In genomic region chr14:38012056-38012455, GRCh38 we compare ENCODE assay signal across 13 cellular contexts.
A peak's percentile ranks its signal among the peaks of the same experiment; 100 is the strongest.
DNase-seq lines count a peak whose midpoint lies in the region; ATAC-seq and TF ChIP-seq lines count a peak whose summit lies in the region.
"Had no signal": no experiment of that assay in that cellular context is flagged by ENCODE, and none has a peak within 500 bp of the region (broad histone marks: within the 10 kb centered on the region; RNA-seq: fewer than 3 reads in every experiment).

No MANE protein-coding gene starts in this region.

- no peak overlapping the region for H3K4me3 Mint-ChIP-seq in endodermal cell
- H3K4me3 Mint-ChIP-seq in stimulated activated naive B cell treated with anti-CD40 and anti-IgM and Interleukin-4, amounts not matched to agents 10 μg/mL and 1 μg/mL and 100 μg/mL, for 72 hours = no peak overlapping the region
- H3K4me3 Mint-ChIP-seq in activated CD4-positive, alpha-beta memory T cell treated with anti-CD3 and anti-CD28 coated beads for 36 hours = no peak overlapping the region
- H3K4me3 Mint-ChIP-seq: CD14-positive monocyte; CD4-positive, alpha-beta memory T cell had no signal

- H3K4me3 ChIP-seq in HEK293 (ENCODE audit: low read depth, low read length) (no peak overlapping the region), OCI-LY7 (ENCODE audit: low read depth, low read length, poor library complexity, severe bottlenecking) (no peak overlapping the region), endodermal cell (ENCODE audit: low read length) (peak overlapping the region; percentile 47)
- H3K4me3 ChIP-seq: BLaER1, HAP-1 had no signal

- TF ChIP-seq CTCF in HEK293 (tag by site-specific recombination; IDR thresholded peaks at IDR 0.05) (no peak), OCI-LY7 (conservative IDR thresholded peaks at IDR 0.05; ENCODE audit: low read length) (no peak), endodermal cell (conservative IDR thresholded peaks at IDR 0.05) (no peak)

- H3K27me3 ChIP-seq in endodermal cell (ENCODE audit: control insufficient read depth, insufficient read depth, low read length, poor library complexity, severe bottlenecking) = no peaks in the 10 kb centered on the region
- H3K27me3 ChIP-seq: BLaER1 had no signal

- no peaks in the 10 kb centered on the region for H3K27me3 Mint-ChIP-seq in endodermal cell (ENCODE audit: insufficient read depth)
- no peaks in the 10 kb centered on the region for H3K27me3 Mint-ChIP-seq in stimulated activated naive B cell treated with anti-CD40 and anti-IgM and Interleukin-4, amounts not matched to agents 10 μg/mL and 1 μg/mL and 100 μg/mL, for 72 hours
- H3K27me3 Mint-ChIP-seq in activated CD4-positive, alpha-beta memory T cell treated with anti-CD3 and anti-CD28 coated beads for 36 hours = no peaks in the 10 kb centered on the region
- H3K27me3 Mint-ChIP-seq: CD4-positive, alpha-beta memory T cell had no signal

- H3K27ac Mint-ChIP-seq in endodermal cell = no peak overlapping the region
- no peak overlapping the region for H3K27ac Mint-ChIP-seq in stimulated activated naive B cell treated with anti-CD40 and anti-IgM and Interleukin-4, amounts not matched to agents 10 μg/mL and 1 μg/mL and 100 μg/mL, for 72 hours
- H3K27ac Mint-ChIP-seq in activated CD4-positive, alpha-beta memory T cell treated with anti-CD3 and anti-CD28 coated beads for 36 hours = no peak overlapping the region
- H3K27ac Mint-ChIP-seq: CD14-positive monocyte had no signal

- H3K36me3 Mint-ChIP-seq in endodermal cell (ENCODE audit: low read depth) = peaks cover 34% of the 10 kb centered on the region
- peaks cover 0 to 3% of the 10 kb centered on the region in 2 donors for H3K36me3 Mint-ChIP-seq in stimulated activated naive B cell treated with anti-CD40 and anti-IgM and Interleukin-4, amounts not matched to agents 10 μg/mL and 1 μg/mL and 100 μg/mL, for 72 hours
- peaks cover 5% of the 10 kb centered on the region for H3K36me3 Mint-ChIP-seq in activated CD4-positive, alpha-beta memory T cell treated with anti-CD3 and anti-CD28 coated beads for 36 hours
- H3K36me3 Mint-ChIP-seq: CD14-positive monocyte had no signal

- H2AFZ ChIP-seq in OCI-LY7 (ENCODE audit: low read length) = no peak overlapping the region

- peaks cover 1% of the 10 kb centered on the region for H3K4me1 Mint-ChIP-seq in endodermal cell
- H3K4me1 Mint-ChIP-seq in stimulated activated naive B cell treated with anti-CD40 and anti-IgM and Interleukin-4, amounts not matched to agents 10 μg/mL and 1 μg/mL and 100 μg/mL, for 72 hours = no peaks in the 10 kb centered on the region
- no peaks in the 10 kb centered on the region for H3K4me1 Mint-ChIP-seq in activated CD4-positive, alpha-beta memory T cell treated with anti-CD3 and anti-CD28 coated beads for 36 hours (ENCODE audit: low read depth)
- H3K4me1 Mint-ChIP-seq: CD14-positive monocyte had no signal

- no peaks in the 10 kb centered on the region for H4K20me1 ChIP-seq in OCI-LY7 (ENCODE audit: insufficient read depth, low read length)
- H4K20me1 ChIP-seq: BLaER1 had no signal

- intact Hi-C loops in OCI-LY7 (cut with micrococcal nuclease; ENCODE audit: unreplicated experiment) = no loop called here
- intact Hi-C loops in activated CD4-positive, alpha-beta memory T cell treated with anti-CD3 and anti-CD28 coated beads for 36 hours (cut with micrococcal nuclease) = no loop called here

- CTCF ChIA-PET in HEK293 (lab: Yijun Ruan, JAX) (no interaction called here), OCI-LY7 (lab: Charles Lee; ENCODE audit: unreplicated experiment) (no interaction called here)
- CTCF ChIA-PET in activated CD4-positive, alpha-beta memory T cell treated with anti-CD3 and anti-CD28 coated beads for 36 hours (lab: Charles Lee) = no interaction called here

- no peaks in the 10 kb centered on the region for H3K79me2 ChIP-seq in OCI-LY7 (ENCODE audit: insufficient read depth, low read depth, low read length)

- POLR2A ChIA-PET in HEK293 (lab: Yijun Ruan, JAX) = no interaction called here
- POLR2A ChIA-PET in OCI-LY7 (lab: Charles Lee) = no interaction called here
- POLR2A ChIA-PET in activated CD4-positive, alpha-beta memory T cell treated with anti-CD3 and anti-CD28 coated beads for 36 hours (lab: Charles Lee) = no interaction called here

- H3K36me3 ChIP-seq in HEK293 (ENCODE audit: control insufficient read depth in 2 of 2, insufficient read depth in 1 of 2, low read length in 2 of 2) (no peaks in the 10 kb centered on the region), OCI-LY7 (ENCODE audit: insufficient read depth, low read length) (peaks cover 8% of the 10 kb centered on the region), endodermal cell (ENCODE audit: control insufficient read depth, insufficient read depth, low read length) (no peaks in the 10 kb centered on the region)
- H3K36me3 ChIP-seq: BLaER1, HAP-1 had no signal

- peaks cover 58% of the 10 kb centered on the region for H3K9me3 Mint-ChIP-seq in endodermal cell
- peaks cover 13 to 15% of the 10 kb centered on the region in 2 donors for H3K9me3 Mint-ChIP-seq in stimulated activated naive B cell treated with anti-CD40 and anti-IgM and Interleukin-4, amounts not matched to agents 10 μg/mL and 1 μg/mL and 100 μg/mL, for 72 hours
- H3K9me3 Mint-ChIP-seq in activated CD4-positive, alpha-beta memory T cell treated with anti-CD3 and anti-CD28 coated beads for 36 hours = peaks cover 29% of the 10 kb centered on the region

- H3K9ac ChIP-seq in endodermal cell (ENCODE audit: extremely low read depth, low read length, poor library complexity, severe bottlenecking) = no peak overlapping the region
- H3K9ac ChIP-seq: BLaER1 had no signal

- no TSS peak for BruUV-seq in OCI-LY7 (replicated peaks; lab: Mats Ljungman, UMichigan)

- H3K9me2 ChIP-seq in OCI-LY7 (ENCODE audit: insufficient read depth, low read length) = no peaks in the 10 kb centered on the region

- H3K4me1 ChIP-seq in HEK293 (ENCODE audit: control insufficient read depth, insufficient read depth, low read length) (no peaks in the 10 kb centered on the region), OCI-LY7 (ENCODE audit: insufficient read depth, low read length, poor library complexity, severe bottlenecking) (no peaks in the 10 kb centered on the region), endodermal cell (ENCODE audit: control insufficient read depth, insufficient read depth, low read length) (no peaks in the 10 kb centered on the region)
- H3K4me1 ChIP-seq: BLaER1, HAP-1 had no signal

- no peak for ATAC-seq in stimulated activated naive B cell treated with anti-CD40 and anti-IgM and Interleukin-4, amounts not matched to agents 10 μg/mL and 1 μg/mL and 100 μg/mL, for 72 hours (replicated peaks)

- H3K4me2 ChIP-seq in OCI-LY7 (ENCODE audit: low read length) = no peak overlapping the region
- H3K4me2 ChIP-seq: BLaER1 had no signal

- no peak overlapping the region for H3K27ac ChIP-seq in HEK293 (ENCODE audit: extremely low read depth, low read depth, low read length)
- no peak overlapping the region for H3K27ac ChIP-seq in OCI-LY7 (ENCODE audit: low read depth, low read length, poor library complexity, severe bottlenecking)
- H3K27ac ChIP-seq in endodermal cell (ENCODE audit: low read depth, low read length) = no peak overlapping the region
- H3K27ac ChIP-seq: BLaER1 had no signal

- no peaks in the 10 kb centered on the region for H3K9me3 ChIP-seq in HEK293 (ENCODE audit: control insufficient read depth, insufficient read depth, low read depth, low read length)
- peaks cover 43% of the 10 kb centered on the region for H3K9me3 ChIP-seq in OCI-LY7 (ENCODE audit: low read length)
- peaks cover 58% of the 10 kb centered on the region for H3K9me3 ChIP-seq in endodermal cell (ENCODE audit: control insufficient read depth, low read length)
- H3K9me3 ChIP-seq: HAP-1 had no signal

- peak; percentile 45 for DNase-seq in OCI-LY7 (ENCODE audit: low spot score)
- DNase-seq in endodermal cell = no peak
- DNase-seq in COR-L47 (lab: John Stamatoyannopoulos, UW) = no peak
- DNase-seq in stimulated activated naive B cell treated with anti-CD40 and anti-IgM and Interleukin-4, amounts not matched to agents 10 μg/mL and 1 μg/mL and 100 μg/mL, for 72 hours = no peak
- DNase-seq in activated CD4-positive, alpha-beta memory T cell treated with anti-CD3 and anti-CD28 coated beads for 36 hours = no peak
- DNase-seq: Calu3; CD4-positive, alpha-beta memory T cell; DMS79 treated with DMSO at 0.1 percent for 48 hours; GF-D8 had no signal

TF ChIP-seq in HEK293, 187 proteins besides CTCF, POLR2A, EP300 and RAD21:
- no peak for TF ChIP-seq KLF7 (tag by site-specific recombination; IDR thresholded peaks at IDR 0.05; ENCODE audit: borderline replicate concordance)
- TF ChIP-seq ZSCAN4 (tag by site-specific recombination; IDR thresholded peaks at IDR 0.05) = no peak
- peak; percentile 90 for TF ChIP-seq ZNF585B (tag by site-specific recombination; IDR thresholded peaks at IDR 0.05)
- TF ChIP-seq TRIM28 (IDR thresholded peaks at IDR 0.05; ENCODE audit: borderline replicate concordance, low read length) = peak; percentile 84; the same call in 1 of the 2 replicates
- TF ChIP-seq SETDB1 (IDR thresholded peaks at IDR 0.05; ENCODE audit: insufficient read length, low read length) = peak; percentile 78
